In genomic region chr12:14373202-14373601, GRCh38 we compare ENCODE assay signal across 11 cellular contexts. TPM values are rescaled to one million over a fixed set of nuclear protein-coding genes. Genes with fewer than 3 reads are reported as not detected.
A peak's percentile ranks its signal among the peaks of the same experiment; 100 is the strongest.
DNase-seq lines count a peak whose midpoint lies in the region; ATAC-seq lines count a peak whose summit lies in the region.
"Had no signal": no experiment of that assay in that cellular context is flagged by ENCODE, and none has a peak within 500 bp of the region (broad histone marks: within the 10 kb centered on the region; RNA-seq: fewer than 3 reads in every experiment).

No MANE protein-coding gene starts in this region.

- H3K27me3 Mint-ChIP-seq in activated naive CD4-positive, alpha-beta T cell treated with anti-CD3 and anti-CD28 coated beads, Interleukin-2, amount 10 ng/mL, durations not matched to agents 7 days and 5 days: no peaks in the 10 kb centered on the region
- H3K27me3 Mint-ChIP-seq in activated naive CD8-positive, alpha-beta T cell treated with anti-CD3 and anti-CD28 coated beads for 36 hours: no peaks in the 10 kb centered on the region

- peaks cover 59% of the 10 kb centered on the region for H3K4me1 Mint-ChIP-seq in activated naive CD4-positive, alpha-beta T cell treated with anti-CD3 and anti-CD28 coated beads, Interleukin-2, amount 10 ng/mL, durations not matched to agents 7 days and 5 days
- peaks cover 53% of the 10 kb centered on the region for H3K4me1 Mint-ChIP-seq in activated naive CD8-positive, alpha-beta T cell treated with anti-CD3 and anti-CD28 coated beads for 36 hours

- CTCF ChIA-PET in activated naive CD4-positive, alpha-beta T cell treated with anti-CD3 and anti-CD28 coated beads, Interleukin-2, amount 10 ng/mL, durations not matched to agents 7 days and 5 days (lab: Charles Lee): interaction anchor here (0.9 to 2.5 kb wide), 4 partner anchors 10 to 41 kb away, joined by 3 to 12 read pairs (median 3); no protein-coding TSS in a partner anchor

- ATAC-seq in HG02798 (IDR thresholded peaks at IDR 0.05; ENCODE audit: poor library complexity, unreplicated experiment): no peak

- no peak for DNase-seq in activated naive CD4-positive, alpha-beta T cell treated with anti-CD3 and anti-CD28 coated beads, Interleukin-2, amount 10 ng/mL, durations not matched to agents 7 days and 5 days
- no peak for DNase-seq in activated naive CD4-positive, alpha-beta T cell treated with Interleukin-2 at 50 U/mL for 16 hours
- DNase-seq in activated naive CD8-positive, alpha-beta T cell treated with anti-CD3 and anti-CD28 coated beads for 36 hours: no peak
- DNase-seq in kidney tubule cell (ENCODE audit: low spot score) (peak; percentile 61), superior temporal gyrus (ENCODE audit: extremely low spot score) (peak; percentile 19), posterior vena cava (ENCODE audit: low spot score) (no peak), HuH-7.5 (ENCODE audit: low spot score) (no peak)
- DNase-seq: hippocampal formation; NCI-H510A; stimulated activated CD4-positive, alpha-beta T cell treated with anti-CD3 and anti-CD28 coated beads, Interleukin-2, amount 100 ng/mL, for 24 hours had no signal

- no peak overlapping the region for H3K4me3 Mint-ChIP-seq in activated naive CD4-positive, alpha-beta T cell treated with anti-CD3 and anti-CD28 coated beads, Interleukin-2, amount 10 ng/mL, durations not matched to agents 7 days and 5 days
- peak overlapping the region; percentile 32 for H3K4me3 Mint-ChIP-seq in activated naive CD8-positive, alpha-beta T cell treated with anti-CD3 and anti-CD28 coated beads for 36 hours

- intact Hi-C loops in posterior vena cava (cut with DNase I): no loop called here

- peaks cover 57% of the 10 kb centered on the region for H3K36me3 Mint-ChIP-seq in activated naive CD4-positive, alpha-beta T cell treated with anti-CD3 and anti-CD28 coated beads, Interleukin-2, amount 10 ng/mL, durations not matched to agents 7 days and 5 days
- peaks cover 56% of the 10 kb centered on the region for H3K36me3 Mint-ChIP-seq in activated naive CD8-positive, alpha-beta T cell treated with anti-CD3 and anti-CD28 coated beads for 36 hours

- H3K27ac Mint-ChIP-seq in activated naive CD4-positive, alpha-beta T cell treated with anti-CD3 and anti-CD28 coated beads, Interleukin-2, amount 10 ng/mL, durations not matched to agents 7 days and 5 days: peak overlapping the region; percentile 43
- peak overlapping the region; percentile 93 for H3K27ac Mint-ChIP-seq in activated naive CD8-positive, alpha-beta T cell treated with anti-CD3 and anti-CD28 coated beads for 36 hours

- H3K9me3 Mint-ChIP-seq in activated naive CD4-positive, alpha-beta T cell treated with anti-CD3 and anti-CD28 coated beads, Interleukin-2, amount 10 ng/mL, durations not matched to agents 7 days and 5 days: peaks cover 15% of the 10 kb centered on the region
- H3K9me3 Mint-ChIP-seq in activated naive CD8-positive, alpha-beta T cell treated with anti-CD3 and anti-CD28 coated beads for 36 hours: peaks cover 3% of the 10 kb centered on the region

RNA-seq across cellular contexts. Expression of gene ATF7IP, which starts 7.7 kb away (rescaled TPM):
- 10 to 100 TPM; 67.9 to 72.7 TPM for total RNA-seq in activated naive CD8-positive, alpha-beta T cell treated with anti-CD3 and anti-CD28 coated beads for 36 hours
- 10 to 100 TPM; 56.4 to 73.1 TPM for total RNA-seq in posterior vena cava

Comparison
In these comparisons a context has a peak if more than half of its experiments do, and no peak if none do; other contexts are left out.
1. DNase-seq: peak in kidney tubule cell (single experiment) and superior temporal gyrus (single experiment); none in activated naive CD4-positive, alpha-beta T cell treated with anti-CD3 and anti-CD28 coated beads, Interleukin-2, amount 10 ng/mL, durations not matched to agents 7 days and 5 days (single experiment), activated naive CD4-positive, alpha-beta T cell treated with Interleukin-2 at 50 U/mL for 16 hours (single experiment), activated naive CD8-positive, alpha-beta T cell treated with anti-CD3 and anti-CD28 coated beads for 36 hours (single experiment), posterior vena cava (single experiment) and HuH-7.5 (single experiment).